In the genomic region with DNA sequence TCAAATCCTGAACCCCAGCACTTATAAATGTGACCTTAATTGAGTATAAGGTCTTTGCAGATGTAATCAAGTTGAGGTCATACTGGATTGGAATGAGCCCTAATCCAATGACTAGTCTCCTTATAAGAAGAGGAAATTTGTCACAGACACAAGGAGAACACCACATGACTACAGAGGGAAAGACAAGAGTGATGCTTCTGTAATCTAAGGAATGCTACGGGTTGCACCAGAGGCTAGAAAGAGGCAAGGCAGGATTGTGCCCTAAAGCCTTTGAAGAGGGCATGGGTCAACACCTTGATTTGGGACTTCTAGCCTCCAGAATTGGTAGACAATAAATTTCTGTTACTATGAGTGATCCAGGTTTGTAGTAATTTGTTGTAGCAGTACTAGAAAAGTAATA, we compare ENCODE assay signal across 30 cellular contexts.
"Had no signal": no experiment of that assay in that cellular context is flagged by ENCODE, and none has a peak within 500 bp of the region (broad histone marks: within the 10 kb centered on the region; RNA-seq: fewer than 3 reads in every experiment).

No MANE protein-coding gene starts in this region.

- H3K9me3 ChIP-seq: adrenal gland, body of pancreas, breast epithelium, MG63, SJCRH30 had no signal

- H3K27me3 ChIP-seq: adrenal gland, body of pancreas, breast epithelium, MG63, SJCRH30 had no signal

- ATAC-seq: activated CD4-positive, alpha-beta T cell treated with anti-CD3 and anti-CD28 coated beads for 36 hours; activated CD4-positive, CD25-positive, alpha-beta regulatory T cell treated with anti-CD3 and anti-CD28 coated beads, Interleukin-2, amount 50 U/mL, for 24 hours; activated naive CD4-positive, alpha-beta T cell treated with anti-CD3 and anti-CD28 coated beads, Interleukin-2, amount 50 U/mL, for 72 hours; activated T-cell treated with anti-CD3 and anti-CD28 coated beads, Interleukin-2, amount 50 U/mL, for 4 hours; body of pancreas; Panc1 had no signal

- H3K36me3 ChIP-seq: adrenal gland, breast epithelium, MG63, SJCRH30 had no signal

- DNase-seq: activated CD4-positive, alpha-beta T cell treated with anti-CD3 and anti-CD28 coated beads for 36 hours; activated CD4-positive, alpha-beta T cell treated with anti-CD3 and anti-CD28 coated beads, Interleukin-2, amount 10 ng/mL, durations not matched to agents 7 days and 5 days; activated CD4-positive, alpha-beta T cell treated with anti-CD3 and anti-CD28 coated beads, Interleukin-2, amount 50 U/mL, for 48 hours; activated CD8-positive, alpha-beta memory T cell treated with anti-CD3 and anti-CD28 coated beads, Interleukin-2, amount 50 U/mL, for 4 hours; activated gamma-delta T cell treated with Interleukin-2 at 50 U/mL for 16 hours; activated naive CD4-positive, alpha-beta T cell treated with anti-CD3 and anti-CD28 coated beads for 36 hours; activated T-cell treated with anti-CD3 and anti-CD28 coated beads for 4 hours; activated T-cell treated with anti-CD3 and anti-CD28 coated beads, Interleukin-2, amount 50 U/mL, for 4 hours; adrenal gland; body of pancreas; Karpas-422; KBM-7; MG63; NCI-H1048; NCI-H1105 treated with DMSO at 0.1 percent for 48 hours; NCI-H1436; NCI-H1694; NCI-H1930; NCI-H2081 treated with DMSO at 0.1 percent for 48 hours; NCI-H510A; NCI-H526; NCI-H774; SHP77; SJCRH30; T1000 had no signal

- H3K4me3 ChIP-seq: adrenal gland, body of pancreas, breast epithelium, MG63, SJCRH30, SK-N-MC had no signal

- H3K4me1 ChIP-seq: adrenal gland, body of pancreas, breast epithelium, SJCRH30 had no signal

- H3K27ac ChIP-seq: adrenal gland, body of pancreas, breast epithelium, SJCRH30, SK-N-MC had no signal
